1 cellular context compared by ENCODE assay signal in genomic region chr5:36875051-36875788, GRCh38.
TF ChIP-seq lines count a peak whose summit lies in the region.

No MANE protein-coding gene starts in this region.

TF ChIP-seq in IMR-90, 13 proteins besides CTCF, POLR2A, EP300 and RAD21 (continued from another document):
- TF ChIP-seq MAZ (IDR thresholded peaks at IDR 0.05; ENCODE audit: borderline replicate concordance, low read depth, low read length) (no peak), RCOR1 (IDR thresholded peaks at IDR 0.05; ENCODE audit: insufficient replicate concordance, low read length) (no peak), MAFK (IDR thresholded peaks at IDR 0.05; ENCODE audit: low read depth, low read length) (no peak), BHLHE40 (IDR thresholded peaks at IDR 0.05; ENCODE audit: low read depth, low read length) (no peak), RFX5 (IDR thresholded peaks at IDR 0.05; ENCODE audit: low read depth, low read length) (no peak)
